In genomic region chr14:41055589-41055988, GRCh38 we compare ENCODE assay signal across 7 cellular contexts.
"Had no signal": no experiment of that assay in that cellular context is flagged by ENCODE, and none has a peak within 500 bp of the region (broad histone marks: within the 10 kb centered on the region; RNA-seq: fewer than 3 reads in every experiment).

No MANE protein-coding gene starts in this region.

- DNase-seq: GDM1, GF-D8 had no signal

- FAIRE-seq: GM12878, GM12891, GM12892, GM18507, GM19239 had no signal

- H3K4me3 ChIP-seq: GM12878 had no signal

- ATAC-seq: GM12878 had no signal
